ENCODE assay signal across 4 cellular contexts in the genomic region with DNA sequence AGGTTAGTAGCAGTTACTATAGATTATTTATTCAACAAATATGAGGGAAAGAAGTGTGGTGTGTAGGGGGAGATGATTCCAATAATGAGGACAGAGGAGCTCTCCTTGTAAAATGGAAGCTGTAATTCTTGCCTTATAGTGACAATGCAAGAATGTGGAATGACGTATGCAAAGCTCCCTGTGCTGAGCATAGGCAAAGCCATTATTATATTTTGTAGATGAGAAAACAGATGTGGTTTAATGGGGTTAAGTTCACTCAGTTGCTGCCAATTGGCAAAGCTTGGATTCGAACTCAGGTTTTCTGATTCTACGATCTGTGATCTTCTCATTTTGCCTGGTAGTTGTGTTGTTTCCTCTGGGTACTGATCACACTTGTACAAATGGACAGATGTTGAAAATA.
TF ChIP-seq lines count a peak whose summit lies in the region.

No MANE protein-coding gene starts in this region.

TF ChIP-seq in HepG2, 621 proteins besides CTCF, POLR2A, EP300 and RAD21:
- no peak for TF ChIP-seq NFE2 (CRISPR knock-in tag; IDR thresholded peaks at IDR 0.05)
- no peak for TF ChIP-seq ZNF598 (CRISPR knock-in tag; IDR thresholded peaks at IDR 0.05; ENCODE audit: borderline replicate concordance)
- peak; percentile 42; the same call in 1 of the 2 replicates for TF ChIP-seq CREB1 (IDR thresholded peaks at IDR 0.05)
- no peak for TF ChIP-seq CREB1 (CRISPR knock-in tag; IDR thresholded peaks at IDR 0.05)

TF ChIP-seq in HEK293, 187 proteins besides CTCF, POLR2A, EP300 and RAD21:
- TF ChIP-seq ZNF354C (tag by site-specific recombination; IDR thresholded peaks at IDR 0.05; ENCODE audit: borderline replicate concordance, low read depth): no peak
- peak; percentile 40; the same call in 1 of the 2 replicates for TF ChIP-seq ZBTB17 (tag by site-specific recombination; IDR thresholded peaks at IDR 0.05)
- TF ChIP-seq HOXA7 (CRISPR knock-in tag; IDR thresholded peaks at IDR 0.05; ENCODE audit: borderline replicate concordance): no peak
- TF ChIP-seq, protein P1, sequence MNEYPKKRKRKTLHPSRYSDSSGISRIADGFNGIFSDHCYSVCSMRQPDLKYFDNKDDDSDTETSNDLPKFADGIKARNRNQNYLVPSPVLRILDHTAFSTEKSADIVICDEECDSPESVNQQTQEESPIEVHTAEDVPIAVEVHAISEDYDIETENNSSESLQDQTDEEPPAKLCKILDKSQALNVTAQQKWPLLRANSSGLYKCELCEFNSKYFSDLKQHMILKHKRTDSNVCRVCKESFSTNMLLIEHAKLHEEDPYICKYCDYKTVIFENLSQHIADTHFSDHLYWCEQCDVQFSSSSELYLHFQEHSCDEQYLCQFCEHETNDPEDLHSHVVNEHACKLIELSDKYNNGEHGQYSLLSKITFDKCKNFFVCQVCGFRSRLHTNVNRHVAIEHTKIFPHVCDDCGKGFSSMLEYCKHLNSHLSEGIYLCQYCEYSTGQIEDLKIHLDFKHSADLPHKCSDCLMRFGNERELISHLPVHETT (tag by site-specific recombination; IDR thresholded peaks at IDR 0.05): no peak

TF ChIP-seq in K562, 482 proteins besides CTCF, POLR2A, EP300 and RAD21:
- TF ChIP-seq ETV1 (tag; conservative IDR thresholded peaks at IDR 0.05; ENCODE audit: low read depth) (no peak), C11orf30 (IDR thresholded peaks at IDR 0.05; ENCODE audit: low read depth) (peak; percentile 35; the same call in 1 of the 2 replicates), BACH1 (tag; IDR thresholded peaks at IDR 0.05) (peak; percentile 60; the same call in 1 of the 2 replicates), ATF1 (CRISPR knock-in tag; IDR thresholded peaks at IDR 0.05) (no peak), ATF1 (tag; IDR thresholded peaks at IDR 0.05) (peak; percentile 39), NR4A1 (CRISPR knock-in tag; IDR thresholded peaks at IDR 0.05) (no peak), NR4A1 (tag; IDR thresholded peaks at IDR 0.05) (peak; percentile 83), RBM34 (IDR thresholded peaks at IDR 0.05; ENCODE audit: borderline replicate concordance, insufficient read depth, low read length) (no peak), WHSC1 (IDR thresholded peaks at IDR 0.05; ENCODE audit: low read length) (no peak), ZNF316 (IDR thresholded peaks at IDR 0.05) (0 out of 2 replicates have a peak, but pooled peaks have one; percentile 43)

TF ChIP-seq in neural cell, 6 proteins besides CTCF, POLR2A, EP300 and RAD21:
- TF ChIP-seq TAF1 (IDR thresholded peaks at IDR 0.05; ENCODE audit: low read depth) (no peak), MXI1 (conservative IDR thresholded peaks at IDR 0.05; ENCODE audit: poor library complexity, severe bottlenecking) (no peak), SMC3 (conservative IDR thresholded peaks at IDR 0.05; ENCODE audit: poor library complexity) (no peak), EZH2 (IDR thresholded peaks at IDR 0.05; ENCODE audit: borderline replicate concordance, insufficient read depth, low read length, poor library complexity, severe bottlenecking) (no peak), POLR2AphosphoS5 (IDR thresholded peaks at IDR 0.05) (no peak)
- TF ChIP-seq, protein P2, sequence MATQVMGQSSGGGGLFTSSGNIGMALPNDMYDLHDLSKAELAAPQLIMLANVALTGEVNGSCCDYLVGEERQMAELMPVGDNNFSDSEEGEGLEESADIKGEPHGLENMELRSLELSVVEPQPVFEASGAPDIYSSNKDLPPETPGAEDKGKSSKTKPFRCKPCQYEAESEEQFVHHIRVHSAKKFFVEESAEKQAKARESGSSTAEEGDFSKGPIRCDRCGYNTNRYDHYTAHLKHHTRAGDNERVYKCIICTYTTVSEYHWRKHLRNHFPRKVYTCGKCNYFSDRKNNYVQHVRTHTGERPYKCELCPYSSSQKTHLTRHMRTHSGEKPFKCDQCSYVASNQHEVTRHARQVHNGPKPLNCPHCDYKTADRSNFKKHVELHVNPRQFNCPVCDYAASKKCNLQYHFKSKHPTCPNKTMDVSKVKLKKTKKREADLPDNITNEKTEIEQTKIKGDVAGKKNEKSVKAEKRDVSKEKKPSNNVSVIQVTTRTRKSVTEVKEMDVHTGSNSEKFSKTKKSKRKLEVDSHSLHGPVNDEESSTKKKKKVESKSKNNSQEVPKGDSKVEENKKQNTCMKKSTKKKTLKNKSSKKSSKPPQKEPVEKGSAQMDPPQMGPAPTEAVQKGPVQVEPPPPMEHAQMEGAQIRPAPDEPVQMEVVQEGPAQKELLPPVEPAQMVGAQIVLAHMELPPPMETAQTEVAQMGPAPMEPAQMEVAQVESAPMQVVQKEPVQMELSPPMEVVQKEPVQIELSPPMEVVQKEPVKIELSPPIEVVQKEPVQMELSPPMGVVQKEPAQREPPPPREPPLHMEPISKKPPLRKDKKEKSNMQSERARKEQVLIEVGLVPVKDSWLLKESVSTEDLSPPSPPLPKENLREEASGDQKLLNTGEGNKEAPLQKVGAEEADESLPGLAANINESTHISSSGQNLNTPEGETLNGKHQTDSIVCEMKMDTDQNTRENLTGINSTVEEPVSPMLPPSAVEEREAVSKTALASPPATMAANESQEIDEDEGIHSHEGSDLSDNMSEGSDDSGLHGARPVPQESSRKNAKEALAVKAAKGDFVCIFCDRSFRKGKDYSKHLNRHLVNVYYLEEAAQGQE (IDR thresholded peaks at IDR 0.05; ENCODE audit: borderline replicate concordance): no peak
